In genomic region chr10:14439451-14440259, GRCh38 we compare ENCODE assay signal across 22 cellular contexts.
DNase-seq lines count a peak whose midpoint lies in the region; ATAC-seq, FAIRE-seq and TF ChIP-seq lines count a peak whose summit lies in the region.
"Had no signal": no experiment of that assay in that cellular context is flagged by ENCODE, and none has a peak within 500 bp of the region (broad histone marks: within the 10 kb centered on the region; RNA-seq: fewer than 3 reads in every experiment).

No MANE protein-coding gene starts in this region.

- no peaks in the 10 kb centered on the region for H3K36me3 Mint-ChIP-seq in activated CD4-positive, alpha-beta memory T cell treated with anti-CD3 and anti-CD28 coated beads, Interleukin-2, amount 10 ng/mL, durations not matched to agents 7 days and 5 days (ENCODE audit: low read depth)
- H3K36me3 Mint-ChIP-seq: stimulated activated effector memory CD8-positive, alpha-beta T cell treated with anti-CD3 and anti-CD28 coated beads, Interleukin-12 subunit alpha, Interleukin-12 subunit beta, amount 100 ng/mL, for 72 hours had no signal

- POLR2A ChIA-PET in activated CD4-positive, alpha-beta memory T cell treated with anti-CD3 and anti-CD28 coated beads, Interleukin-2, amount 10 ng/mL, durations not matched to agents 7 days and 5 days (lab: Charles Lee) = no interaction called here

- TF ChIP-seq POLR2A in adrenal gland (IDR thresholded peaks at IDR 0.05) = no peak

- H3K36me3 ChIP-seq in adrenal gland (replicated peaks in 1 of 2) = no peaks in the 10 kb centered on the region
- H3K36me3 ChIP-seq: breast epithelium, Peyer's patch, sigmoid colon, thoracic aorta had no signal

- H3K9me3 ChIP-seq in adrenal gland (replicated peaks in 1 of 3) = peaks cover 0 to 5% (median 0%) of the 10 kb centered on the region in 3 donors
- H3K9me3 ChIP-seq: breast epithelium, Peyer's patch, sigmoid colon, SK-N-SH, thoracic aorta had no signal

- no peaks in the 10 kb centered on the region for H3K27me3 ChIP-seq in adrenal gland
- H3K27me3 ChIP-seq: breast epithelium, Peyer's patch, sigmoid colon had no signal

- WGBS in adrenal gland, 4 donors = 68 to 75% (median 70%) methylated on average over 8 of the region's 8 CpGs

- H3K4me1 ChIP-seq in adrenal gland (replicated peaks in 1 of 2) = no peaks in the 10 kb centered on the region
- H3K4me1 ChIP-seq: breast epithelium, Peyer's patch had no signal

- peak; percentile 36 for ATAC-seq in sciatic nerve
- ATAC-seq: stimulated activated effector memory CD8-positive, alpha-beta T cell treated with anti-CD3 and anti-CD28 coated beads, Interleukin-12 subunit alpha, Interleukin-12 subunit beta, amount 100 ng/mL, for 72 hours had no signal

- CTCF ChIA-PET in activated CD4-positive, alpha-beta memory T cell treated with anti-CD3 and anti-CD28 coated beads, Interleukin-2, amount 10 ng/mL, durations not matched to agents 7 days and 5 days (lab: Charles Lee) = no interaction called here

- no peak for TF ChIP-seq CTCF in fibroblast of mammary gland (conservative IDR thresholded peaks at IDR 0.05; ENCODE audit: control insufficient read depth, insufficient read depth, low read depth, low read length)
- TF ChIP-seq CTCF in adrenal gland (IDR thresholded peaks at IDR 0.05) = peak in 1 of 6 experiments; percentile 6

- H3K4me1 Mint-ChIP-seq in activated CD4-positive, alpha-beta memory T cell treated with anti-CD3 and anti-CD28 coated beads, Interleukin-2, amount 10 ng/mL, durations not matched to agents 7 days and 5 days = no peaks in the 10 kb centered on the region
- H3K4me1 Mint-ChIP-seq: stimulated activated effector memory CD8-positive, alpha-beta T cell treated with anti-CD3 and anti-CD28 coated beads, Interleukin-12 subunit alpha, Interleukin-12 subunit beta, amount 100 ng/mL, for 72 hours had no signal

- no peak overlapping the region for H3K27ac ChIP-seq in adrenal gland
- H3K27ac ChIP-seq: breast epithelium, Peyer's patch, thoracic aorta had no signal

- no peak overlapping the region for H3K27ac Mint-ChIP-seq in activated CD4-positive, alpha-beta memory T cell treated with anti-CD3 and anti-CD28 coated beads, Interleukin-2, amount 10 ng/mL, durations not matched to agents 7 days and 5 days
- H3K27ac Mint-ChIP-seq: stimulated activated effector memory CD8-positive, alpha-beta T cell treated with anti-CD3 and anti-CD28 coated beads, Interleukin-12 subunit alpha, Interleukin-12 subunit beta, amount 100 ng/mL, for 72 hours; T-helper 2 cell treated with Interferon-gamma antibody and Interleukin-4, amounts not matched to agents 5 μg/mL and 100 μg/mL, for 36 hours had no signal

- no peaks in the 10 kb centered on the region for H3K9me3 Mint-ChIP-seq in activated CD4-positive, alpha-beta memory T cell treated with anti-CD3 and anti-CD28 coated beads, Interleukin-2, amount 10 ng/mL, durations not matched to agents 7 days and 5 days
- H3K9me3 Mint-ChIP-seq: stimulated activated effector memory CD8-positive, alpha-beta T cell treated with anti-CD3 and anti-CD28 coated beads, Interleukin-12 subunit alpha, Interleukin-12 subunit beta, amount 100 ng/mL, for 72 hours; T-helper 2 cell treated with Interferon-gamma antibody and Interleukin-4, amounts not matched to agents 5 μg/mL and 100 μg/mL, for 36 hours had no signal

- peaks cover 7% of the 10 kb centered on the region for H3K27me3 Mint-ChIP-seq in activated CD4-positive, alpha-beta memory T cell treated with anti-CD3 and anti-CD28 coated beads, Interleukin-2, amount 10 ng/mL, durations not matched to agents 7 days and 5 days

- DNase-seq in NCI-H69 (lab: John Stamatoyannopoulos, UW) (peak; percentile 7), fibroblast of mammary gland (ENCODE audit: low read depth) (peak; percentile 4), sciatic nerve (ENCODE audit: low spot score) (no peak), DMS153 treated with DMSO at 0.1 percent for 48 hours (lab: John Stamatoyannopoulos, UW; ENCODE audit: unreplicated experiment) (no peak), adrenal gland (no peak)
- no peak for DNase-seq in activated CD4-positive, alpha-beta memory T cell treated with anti-CD3 and anti-CD28 coated beads, Interleukin-2, amount 10 ng/mL, durations not matched to agents 7 days and 5 days
- DNase-seq: activated CD4-positive, alpha-beta T cell treated with anti-CD3 and anti-CD28 coated beads, Interleukin-2, amount 50 U/mL, for 48 hours; activated effector memory CD4-positive, alpha-beta T cell treated with anti-CD3 and anti-CD28 coated beads, Interleukin-2, amount 50 U/mL, for 16 hours; DND-41; mammary epithelial cell; NCI-H2081; NCI-H446; occipital lobe; Peyer's patch; sigmoid colon; SK-N-SH had no signal

- H3K4me3 Mint-ChIP-seq in activated CD4-positive, alpha-beta memory T cell treated with anti-CD3 and anti-CD28 coated beads, Interleukin-2, amount 10 ng/mL, durations not matched to agents 7 days and 5 days = no peak overlapping the region
- H3K4me3 Mint-ChIP-seq: stimulated activated effector memory CD8-positive, alpha-beta T cell treated with anti-CD3 and anti-CD28 coated beads, Interleukin-12 subunit alpha, Interleukin-12 subunit beta, amount 100 ng/mL, for 72 hours; T-helper 2 cell treated with Interferon-gamma antibody and Interleukin-4, amounts not matched to agents 5 μg/mL and 100 μg/mL, for 36 hours had no signal

- no peak overlapping the region for H3K4me3 ChIP-seq in fibroblast of mammary gland (ENCODE audit: control insufficient read depth, low read depth, low read length)
- H3K4me3 ChIP-seq in adrenal gland = no peak overlapping the region
- H3K4me3 ChIP-seq: breast epithelium, Peyer's patch, sigmoid colon, thoracic aorta had no signal

- intact Hi-C loops in sciatic nerve (cut with DNase I) = no loop called here
- intact Hi-C loops in adrenal gland (cut with DNase I) = no loop called here

- FAIRE-seq in G401.6 (lab: Jason Lieb, UNC) = peak; percentile 94
- FAIRE-seq: GM18507 had no signal

Comparison
In these comparisons a context has a peak if more than half of its experiments do, and no peak if none do; other contexts are left out.
1. DNase-seq: peak in NCI-H69 (single experiment) and fibroblast of mammary gland (single experiment); none in sciatic nerve (single experiment), activated CD4-positive, alpha-beta memory T cell treated with anti-CD3 and anti-CD28 coated beads, Interleukin-2, amount 10 ng/mL, durations not matched to agents 7 days and 5 days (single experiment), DMS153 treated with DMSO at 0.1 percent for 48 hours (single experiment) and adrenal gland (0 of 7).